ENCODE assay signal across 30 cellular contexts in genomic region chr21:37297364-37297763, GRCh38.
"Had no signal": no experiment of that assay in that cellular context is flagged by ENCODE, and none has a peak within 500 bp of the region (broad histone marks: within the 10 kb centered on the region; RNA-seq: fewer than 3 reads in every experiment).

No MANE protein-coding gene starts in this region.

- H3K4me1 ChIP-seq: pancreas, prostate gland, tibial nerve had no signal

- H3K4me1 Mint-ChIP-seq: immature natural killer cell; neural crest cell; stimulated activated memory B cell treated with anti-CD40 and anti-IgM and Interleukin-4, amounts not matched to agents 10 μg/mL and 1 μg/mL and 100 μg/mL, for 72 hours; stimulated activated naive CD8-positive, alpha-beta T cell treated with anti-CD3 and anti-CD28 coated beads, Interleukin-15, amount 100 ng/mL, for 72 hours had no signal

- H3K4me3 Mint-ChIP-seq: immature natural killer cell; naive thymus-derived CD4-positive, alpha-beta T cell; natural killer cell treated with Interleukin-12 subunit alpha and Interleukin-12 subunit beta and Interleukin-15 and Interleukin-18, amount 100 ng/mL, for 72 hours; neural crest cell; stimulated activated memory B cell treated with anti-CD40 and anti-IgM and Interleukin-4, amounts not matched to agents 10 μg/mL and 1 μg/mL and 100 μg/mL, for 72 hours; stimulated activated naive CD8-positive, alpha-beta T cell treated with anti-CD3 and anti-CD28 coated beads, Interleukin-15, amount 100 ng/mL, for 72 hours had no signal

- H3K27me3 Mint-ChIP-seq: stimulated activated naive CD8-positive, alpha-beta T cell treated with anti-CD3 and anti-CD28 coated beads, Interleukin-15, amount 100 ng/mL, for 72 hours had no signal

- H3K4me3 ChIP-seq: heart left ventricle, left lung, lower lobe of right lung, pancreas, prostate gland, tibial nerve, upper lobe of right lung had no signal

- H3K27ac Mint-ChIP-seq: immature natural killer cell; naive thymus-derived CD4-positive, alpha-beta T cell; natural killer cell treated with Interleukin-12 subunit alpha and Interleukin-12 subunit beta and Interleukin-15 and Interleukin-18, amount 100 ng/mL, for 72 hours; stimulated activated memory B cell treated with anti-CD40 and anti-IgM and Interleukin-4, amounts not matched to agents 10 μg/mL and 1 μg/mL and 100 μg/mL, for 72 hours; stimulated activated naive CD8-positive, alpha-beta T cell treated with anti-CD3 and anti-CD28 coated beads, Interleukin-15, amount 100 ng/mL, for 72 hours had no signal

- H3K9me3 Mint-ChIP-seq: immature natural killer cell; natural killer cell treated with Interleukin-12 subunit alpha and Interleukin-12 subunit beta and Interleukin-15 and Interleukin-18, amount 100 ng/mL, for 72 hours; neural crest cell; stimulated activated memory B cell treated with anti-CD40 and anti-IgM and Interleukin-4, amounts not matched to agents 10 μg/mL and 1 μg/mL and 100 μg/mL, for 72 hours; stimulated activated naive CD8-positive, alpha-beta T cell treated with anti-CD3 and anti-CD28 coated beads, Interleukin-15, amount 100 ng/mL, for 72 hours had no signal

- H3K36me3 ChIP-seq: heart left ventricle, left lung, lower lobe of right lung, pancreas, prostate gland, tibial nerve, upper lobe of right lung had no signal

- H3K27me3 ChIP-seq: heart left ventricle, left lung, pancreas, upper lobe of right lung had no signal

- H3K9me3 ChIP-seq: heart left ventricle, left lung, lower lobe of right lung, pancreas, prostate gland, tibial nerve, upper lobe of right lung had no signal

- DNase-seq: heart left ventricle; hypothalamus; immature natural killer cell; kidney; left colon; left lung; lower lobe of right lung; mammary epithelial cell; mesenchymal stem cell; naive thymus-derived CD4-positive, alpha-beta T cell; nucleus accumbens; pancreas; posterior cingulate gyrus; retina; right cardiac atrium; small intestine; stimulated activated CD4-positive, alpha-beta T cell treated with anti-CD3 and anti-CD28 coated beads, Interleukin-1b, Interleukin-23, amount 100 ng/mL, for 48 hours; stimulated activated CD4-positive, alpha-beta T cell treated with anti-CD3 and anti-CD28 coated beads, Interleukin-2, amount 100 ng/mL, for 48 hours; stimulated activated CD4-positive, alpha-beta T cell treated with anti-CD3 and anti-CD28 coated beads, Interleukin-4, amount 100 ng/mL, for 4 hours; stimulated activated CD8-positive, alpha-beta memory T cell treated with anti-CD3 and anti-CD28 coated beads, Interleukin-4, amount 100 ng/mL, for 48 hours; stimulated activated naive CD4-positive, alpha-beta T cell treated with Interleukin-2 at 50 U/mL for 16 hours; stimulated activated naive CD8-positive, alpha-beta T cell treated with anti-CD3 and anti-CD28 coated beads, Interleukin-15, amount 100 ng/mL, for 72 hours; substantia nigra; upper lobe of right lung had no signal

- ATAC-seq: heart left ventricle; left colon; left lung; lower lobe of right lung; naive thymus-derived CD4-positive, alpha-beta T cell; natural killer cell treated with Interleukin-12 subunit alpha and Interleukin-12 subunit beta and Interleukin-15 and Interleukin-18, amount 100 ng/mL, for 72 hours; pancreas; right cardiac atrium; sciatic nerve; stimulated activated memory B cell treated with anti-CD40 and anti-IgM and Interleukin-4, amounts not matched to agents 10 μg/mL and 1 μg/mL and 100 μg/mL, for 72 hours; stimulated activated naive CD8-positive, alpha-beta T cell treated with anti-CD3 and anti-CD28 coated beads, Interleukin-15, amount 100 ng/mL, for 72 hours; upper lobe of right lung had no signal

- H3K36me3 Mint-ChIP-seq: immature natural killer cell; natural killer cell treated with Interleukin-12 subunit alpha and Interleukin-12 subunit beta and Interleukin-15 and Interleukin-18, amount 100 ng/mL, for 72 hours; stimulated activated memory B cell treated with anti-CD40 and anti-IgM and Interleukin-4, amounts not matched to agents 10 μg/mL and 1 μg/mL and 100 μg/mL, for 72 hours had no signal

- H3K27ac ChIP-seq: heart left ventricle, left lung, lower lobe of right lung, pancreas, prostate gland, tibial nerve, upper lobe of right lung had no signal
